Comparison of ENCODE assay signal across 2 cellular contexts in the genomic region with DNA sequence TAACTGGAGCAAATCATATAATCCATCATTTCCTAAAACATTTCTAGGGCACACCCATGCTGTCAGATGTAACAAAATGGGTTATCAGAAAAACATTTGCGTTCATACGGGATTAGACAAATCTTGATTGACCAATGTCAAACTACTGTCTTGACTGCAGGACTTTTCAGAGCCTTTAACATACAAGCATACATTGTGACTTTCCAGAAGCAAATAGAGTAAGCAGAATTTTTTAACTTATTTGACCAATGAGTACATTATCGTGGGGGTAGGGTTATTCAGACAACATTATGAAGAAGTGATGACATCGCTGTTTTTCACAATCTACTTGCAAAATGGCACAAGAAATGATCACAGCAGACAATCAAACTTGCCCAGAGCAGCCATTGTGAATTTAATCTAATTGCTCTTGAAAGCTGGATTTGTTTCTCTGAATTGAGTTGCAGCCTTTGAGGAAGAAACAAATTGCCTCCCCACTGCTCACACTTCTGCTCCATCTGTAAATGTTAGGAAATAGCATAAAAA.
TF ChIP-seq lines count a peak whose summit lies in the region.

No MANE protein-coding gene starts in this region.

TF ChIP-seq in HEK293, 187 proteins besides CTCF, POLR2A, EP300 and RAD21:
- TF ChIP-seq, protein P1, sequence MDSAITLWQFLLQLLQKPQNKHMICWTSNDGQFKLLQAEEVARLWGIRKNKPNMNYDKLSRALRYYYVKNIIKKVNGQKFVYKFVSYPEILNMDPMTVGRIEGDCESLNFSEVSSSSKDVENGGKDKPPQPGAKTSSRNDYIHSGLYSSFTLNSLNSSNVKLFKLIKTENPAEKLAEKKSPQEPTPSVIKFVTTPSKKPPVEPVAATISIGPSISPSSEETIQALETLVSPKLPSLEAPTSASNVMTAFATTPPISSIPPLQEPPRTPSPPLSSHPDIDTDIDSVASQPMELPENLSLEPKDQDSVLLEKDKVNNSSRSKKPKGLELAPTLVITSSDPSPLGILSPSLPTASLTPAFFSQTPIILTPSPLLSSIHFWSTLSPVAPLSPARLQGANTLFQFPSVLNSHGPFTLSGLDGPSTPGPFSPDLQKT (IDR thresholded peaks at IDR 0.05; ENCODE audit: borderline replicate concordance, low read depth, low read length): no peak
- peak; percentile 83 for TF ChIP-seq ZNF239 (tag by site-specific recombination; IDR thresholded peaks at IDR 0.05)

TF ChIP-seq in K562, 482 proteins besides CTCF, POLR2A, EP300 and RAD21:
- TF ChIP-seq BCLAF1 (IDR thresholded peaks at IDR 0.05; ENCODE audit: borderline replicate concordance in 1 of 2, control insufficient read depth in 1 of 2, low read depth in 2 of 2, low read length in 1 of 2) (peak in 1 of 2 experiments; percentile 22; a peak in 1 of 4 replicates), RBM25 (IDR thresholded peaks at IDR 0.05; ENCODE audit: low read depth, low read length, severe bottlenecking) (peak; percentile 23), ZNF239 (CRISPR knock-in tag; IDR thresholded peaks at IDR 0.05) (peak; percentile 88), ZNF316 (IDR thresholded peaks at IDR 0.05) (peak; percentile 29; the same call in 1 of the 2 replicates)
- TF ChIP-seq, protein P2, sequence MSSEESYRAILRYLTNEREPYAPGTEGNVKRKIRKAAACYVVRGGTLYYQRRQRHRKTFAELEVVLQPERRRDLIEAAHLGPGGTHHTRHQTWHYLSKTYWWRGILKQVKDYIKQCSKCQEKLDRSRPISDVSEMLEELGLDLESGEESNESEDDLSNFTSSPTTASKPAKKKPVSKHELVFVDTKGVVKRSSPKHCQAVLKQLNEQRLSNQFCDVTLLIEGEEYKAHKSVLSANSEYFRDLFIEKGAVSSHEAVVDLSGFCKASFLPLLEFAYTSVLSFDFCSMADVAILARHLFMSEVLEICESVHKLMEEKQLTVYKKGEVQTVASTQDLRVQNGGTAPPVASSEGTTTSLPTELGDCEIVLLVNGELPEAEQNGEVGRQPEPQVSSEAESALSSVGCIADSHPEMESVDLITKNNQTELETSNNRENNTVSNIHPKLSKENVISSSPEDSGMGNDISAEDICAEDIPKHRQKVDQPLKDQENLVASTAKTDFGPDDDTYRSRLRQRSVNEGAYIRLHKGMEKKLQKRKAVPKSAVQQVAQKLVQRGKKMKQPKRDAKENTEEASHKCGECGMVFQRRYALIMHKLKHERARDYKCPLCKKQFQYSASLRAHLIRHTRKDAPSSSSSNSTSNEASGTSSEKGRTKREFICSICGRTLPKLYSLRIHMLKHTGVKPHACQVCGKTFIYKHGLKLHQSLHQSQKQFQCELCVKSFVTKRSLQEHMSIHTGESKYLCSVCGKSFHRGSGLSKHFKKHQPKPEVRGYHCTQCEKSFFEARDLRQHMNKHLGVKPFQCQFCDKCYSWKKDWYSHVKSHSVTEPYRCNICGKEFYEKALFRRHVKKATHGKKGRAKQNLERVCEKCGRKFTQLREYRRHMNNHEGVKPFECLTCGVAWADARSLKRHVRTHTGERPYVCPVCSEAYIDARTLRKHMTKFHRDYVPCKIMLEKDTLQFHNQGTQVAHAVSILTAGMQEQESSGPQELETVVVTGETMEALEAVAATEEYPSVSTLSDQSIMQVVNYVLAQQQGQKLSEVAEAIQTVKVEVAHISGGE (CRISPR knock-in tag; IDR thresholded peaks at IDR 0.05): peak in 1 of 3 experiments; percentile 86; a peak in 2 of 6 replicates
- TF ChIP-seq, protein P3, sequence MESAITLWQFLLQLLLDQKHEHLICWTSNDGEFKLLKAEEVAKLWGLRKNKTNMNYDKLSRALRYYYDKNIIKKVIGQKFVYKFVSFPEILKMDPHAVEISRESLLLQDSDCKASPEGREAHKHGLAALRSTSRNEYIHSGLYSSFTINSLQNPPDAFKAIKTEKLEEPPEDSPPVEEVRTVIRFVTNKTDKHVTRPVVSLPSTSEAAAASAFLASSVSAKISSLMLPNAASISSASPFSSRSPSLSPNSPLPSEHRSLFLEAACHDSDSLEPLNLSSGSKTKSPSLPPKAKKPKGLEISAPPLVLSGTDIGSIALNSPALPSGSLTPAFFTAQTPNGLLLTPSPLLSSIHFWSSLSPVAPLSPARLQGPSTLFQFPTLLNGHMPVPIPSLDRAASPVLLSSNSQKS (CRISPR knock-in tag; IDR thresholded peaks at IDR 0.05): no peak
